In the genomic region with DNA sequence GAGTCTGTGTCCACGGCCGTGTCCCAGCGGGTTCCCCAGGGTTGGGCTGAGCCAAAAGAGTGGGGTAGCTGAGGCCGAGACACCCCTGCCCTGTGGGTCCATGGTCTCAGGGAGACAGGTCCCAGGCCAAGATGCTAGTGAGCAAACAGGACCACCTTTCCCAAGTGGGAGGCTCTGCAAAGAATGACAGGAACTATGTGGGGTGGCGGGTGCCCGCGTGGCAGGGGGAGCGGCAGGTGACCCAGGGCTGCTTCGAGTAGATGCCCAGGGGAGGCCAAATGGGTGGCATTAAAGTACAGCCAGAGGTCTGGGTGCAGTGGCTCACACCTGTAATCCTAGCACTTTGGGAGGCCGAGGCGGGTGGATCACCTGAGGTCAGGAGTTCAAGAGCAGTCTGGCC, we compare ENCODE assay signal across 33 cellular contexts. TPM values are rescaled to one million over a fixed set of nuclear protein-coding genes. Genes with fewer than 3 reads are reported as not detected.
"Had no signal": no experiment of that assay in that cellular context is flagged by ENCODE, and none has a peak within 500 bp of the region (broad histone marks: within the 10 kb centered on the region; RNA-seq: fewer than 3 reads in every experiment).

No MANE protein-coding gene starts in this region.

- H3K27ac ChIP-seq: ascending aorta, breast epithelium, colonic mucosa, WERI-Rb-1 had no signal

- H3K4me3 ChIP-seq: ascending aorta, breast epithelium, cardiac muscle cell, colonic mucosa, dorsolateral prefrontal cortex had no signal

- H3K27me3 Mint-ChIP-seq: activated B cell treated with CpG ODN at 0.5 μM for 24 hours; activated CD8-positive, alpha-beta T cell treated with anti-CD3 and anti-CD28 coated beads for 36 hours; activated naive CD4-positive, alpha-beta T cell treated with anti-CD3 and anti-CD28 coated beads, Interleukin-2, amount 10 ng/mL, durations not matched to agents 7 days and 5 days; activated naive CD8-positive, alpha-beta T cell treated with anti-CD3 and anti-CD28 coated beads, Interleukin-2, amount 10 ng/mL, durations not matched to agents 7 days and 5 days; brain; effector memory CD8-positive, alpha-beta T cell; T-helper 17 cell had no signal

- H3K36me3 ChIP-seq: breast epithelium, colonic mucosa had no signal

- H3K4me3 Mint-ChIP-seq: activated B cell treated with CpG ODN at 0.5 μM for 24 hours; activated CD8-positive, alpha-beta T cell treated with anti-CD3 and anti-CD28 coated beads for 36 hours; activated naive CD4-positive, alpha-beta T cell treated with anti-CD3 and anti-CD28 coated beads, Interleukin-2, amount 10 ng/mL, durations not matched to agents 7 days and 5 days; activated naive CD8-positive, alpha-beta T cell treated with anti-CD3 and anti-CD28 coated beads, Interleukin-2, amount 10 ng/mL, durations not matched to agents 7 days and 5 days; activated T-cell treated with anti-CD3 and anti-CD28 coated beads, Interleukin-2, amount 50 U/mL, for 72 hours; brain; effector memory CD8-positive, alpha-beta T cell; T-helper 17 cell; T-helper 2 cell treated with Interferon-gamma antibody and Interleukin-4, amounts not matched to agents 5 μg/mL and 100 μg/mL, for 36 hours had no signal

- DNase-seq: activated B cell treated with CpG ODN at 0.5 μM for 24 hours; activated CD4-positive, alpha-beta T cell treated with anti-CD3 and anti-CD28 coated beads for 48 hours; activated CD4-positive, alpha-beta T cell treated with anti-CD3 and anti-CD28 coated beads, Interleukin-2, amount 50 U/mL, for 1 hour; activated CD4-positive, alpha-beta T cell treated with anti-CD3 and anti-CD28 coated beads, Interleukin-2, amount 50 U/mL, for 48 hours; activated CD8-positive, alpha-beta memory T cell treated with anti-CD3 and anti-CD28 coated beads for 24 hours; activated CD8-positive, alpha-beta T cell treated with anti-CD3 and anti-CD28 coated beads for 36 hours; activated gamma-delta T cell; activated naive CD4-positive, alpha-beta T cell; activated naive CD4-positive, alpha-beta T cell treated with anti-CD3 and anti-CD28 coated beads, Interleukin-2, amount 10 ng/mL, durations not matched to agents 7 days and 5 days; activated naive CD8-positive, alpha-beta T cell treated with anti-CD3 and anti-CD28 coated beads, Interleukin-2, amount 10 ng/mL, durations not matched to agents 7 days and 5 days; activated T-cell treated with anti-CD3 and anti-CD28 coated beads, Interleukin-2, amount 50 U/mL, for 1 hour; activated T-cell treated with anti-CD3 and anti-CD28 coated beads, Interleukin-2, amount 50 U/mL, for 72 hours; central memory CD4-positive, alpha-beta T cell; cerebellar nuclear complex; colonic mucosa; dorsolateral prefrontal cortex; effector memory CD8-positive, alpha-beta T cell; foreskin fibroblast; T-helper 1 cell; T-helper 17 cell; T1000; WERI-Rb-1 had no signal

- FAIRE-seq: endometrium, endothelial cell of umbilical vein, frontal cortex had no signal

- H3K4me1 ChIP-seq: ascending aorta, breast epithelium, colonic mucosa had no signal

- ATAC-seq: activated CD4-positive, CD25-positive, alpha-beta regulatory T cell treated with anti-CD3 and anti-CD28 coated beads, Interleukin-2, amount 50 U/mL, for 24 hours; activated CD8-positive, alpha-beta T cell treated with anti-CD3 and anti-CD28 coated beads for 36 hours; activated naive CD4-positive, alpha-beta T cell treated with anti-CD3 and anti-CD28 coated beads, Interleukin-2, amount 50 U/mL, for 72 hours; activated T-cell treated with anti-CD3 and anti-CD28 coated beads, Interleukin-2, amount 50 U/mL, for 72 hours; effector memory CD8-positive, alpha-beta T cell; esophagus mucosa; T-helper 17 cell had no signal

- H3K36me3 Mint-ChIP-seq: activated naive CD4-positive, alpha-beta T cell treated with anti-CD3 and anti-CD28 coated beads, Interleukin-2, amount 10 ng/mL, durations not matched to agents 7 days and 5 days; activated naive CD4-positive, alpha-beta T cell treated with anti-CD3 and anti-CD28 coated beads, Interleukin-2, amount 50 U/mL, for 72 hours; activated naive CD8-positive, alpha-beta T cell treated with anti-CD3 and anti-CD28 coated beads, Interleukin-2, amount 10 ng/mL, durations not matched to agents 7 days and 5 days had no signal

- H3K9me3 Mint-ChIP-seq: activated B cell treated with CpG ODN at 0.5 μM for 24 hours; activated CD8-positive, alpha-beta T cell treated with anti-CD3 and anti-CD28 coated beads for 36 hours; activated naive CD4-positive, alpha-beta T cell treated with anti-CD3 and anti-CD28 coated beads, Interleukin-2, amount 10 ng/mL, durations not matched to agents 7 days and 5 days; activated naive CD4-positive, alpha-beta T cell treated with anti-CD3 and anti-CD28 coated beads, Interleukin-2, amount 50 U/mL, for 72 hours; activated naive CD8-positive, alpha-beta T cell treated with anti-CD3 and anti-CD28 coated beads, Interleukin-2, amount 10 ng/mL, durations not matched to agents 7 days and 5 days; activated T-cell treated with anti-CD3 and anti-CD28 coated beads, Interleukin-2, amount 50 U/mL, for 72 hours; brain; effector memory CD8-positive, alpha-beta T cell; T-helper 2 cell treated with Interferon-gamma antibody and Interleukin-4, amounts not matched to agents 5 μg/mL and 100 μg/mL, for 36 hours had no signal

- H3K9me3 ChIP-seq: ascending aorta, breast epithelium, colonic mucosa had no signal

- H3K27ac Mint-ChIP-seq: activated B cell treated with CpG ODN at 0.5 μM for 24 hours; activated CD8-positive, alpha-beta T cell treated with anti-CD3 and anti-CD28 coated beads for 36 hours; activated naive CD4-positive, alpha-beta T cell treated with anti-CD3 and anti-CD28 coated beads, Interleukin-2, amount 10 ng/mL, durations not matched to agents 7 days and 5 days; activated T-cell treated with anti-CD3 and anti-CD28 coated beads, Interleukin-2, amount 50 U/mL, for 72 hours; T-helper 17 cell; T-helper 2 cell treated with Interferon-gamma antibody and Interleukin-4, amounts not matched to agents 5 μg/mL and 100 μg/mL, for 36 hours had no signal

- H3K27me3 ChIP-seq: ascending aorta, breast epithelium, cardiac muscle cell, colonic mucosa, dorsolateral prefrontal cortex had no signal

RNA-seq across cellular contexts. Expression of a gene that starts 38.0 kb away (rescaled TPM):
- total RNA-seq: ascending aorta, endothelial cell of umbilical vein had no signal
- polyA plus RNA-seq: endothelial cell of umbilical vein had no signal
